Comparison of ENCODE assay signal across 19 cellular contexts in the genomic region with DNA sequence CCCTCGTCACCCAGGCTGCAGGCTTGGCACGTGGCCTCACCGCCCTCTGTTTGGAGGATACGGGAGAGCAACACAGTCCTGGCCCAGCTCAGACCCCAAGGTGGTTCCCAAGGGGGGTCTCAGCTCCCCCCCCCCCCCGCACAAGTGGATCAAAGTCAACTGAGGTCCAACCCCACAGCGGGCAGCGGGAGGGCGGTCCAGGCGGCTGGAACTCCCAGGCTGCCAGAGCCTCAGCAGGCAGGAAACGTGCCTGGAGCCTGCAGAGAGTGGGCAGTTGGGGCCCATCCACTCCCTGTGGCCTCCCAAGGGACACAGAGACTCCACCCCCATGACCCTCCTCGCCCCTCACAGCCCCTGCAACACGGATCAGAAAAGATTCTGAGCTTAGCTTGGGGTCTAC. TPM values are rescaled to one million over a fixed set of nuclear protein-coding genes. Genes with fewer than 3 reads are reported as not detected.
"Had no signal": no experiment of that assay in that cellular context is flagged by ENCODE, and none has a peak within 500 bp of the region (broad histone marks: within the 10 kb centered on the region; RNA-seq: fewer than 3 reads in every experiment).

No MANE protein-coding gene starts in this region.

- H3K9me3 Mint-ChIP-seq: activated CD4-positive, alpha-beta T cell treated with anti-CD3 and anti-CD28 coated beads, Interleukin-2, amount 10 ng/mL, durations not matched to agents 7 days and 5 days; activated naive CD4-positive, alpha-beta T cell treated with anti-CD3 and anti-CD28 coated beads, Interleukin-2, amount 10 ng/mL, durations not matched to agents 7 days and 5 days; naive B cell; neural progenitor cell; stimulated activated naive B cell treated with anti-CD40 and anti-IgM and Interleukin-4, amounts not matched to agents 10 μg/mL and 1 μg/mL and 100 μg/mL, for 72 hours had no signal

- H3K27me3 Mint-ChIP-seq: activated CD4-positive, alpha-beta T cell treated with anti-CD3 and anti-CD28 coated beads, Interleukin-2, amount 10 ng/mL, durations not matched to agents 7 days and 5 days; activated naive CD4-positive, alpha-beta T cell treated with anti-CD3 and anti-CD28 coated beads, Interleukin-2, amount 10 ng/mL, durations not matched to agents 7 days and 5 days; naive B cell; stimulated activated naive B cell treated with anti-CD40 and anti-IgM and Interleukin-4, amounts not matched to agents 10 μg/mL and 1 μg/mL and 100 μg/mL, for 72 hours had no signal

- H3K9me3 ChIP-seq: ascending aorta, breast epithelium, heart left ventricle, left lung, psoas muscle, right lobe of liver, upper lobe of right lung had no signal

- H3K27ac Mint-ChIP-seq: activated naive CD4-positive, alpha-beta T cell treated with anti-CD3 and anti-CD28 coated beads, Interleukin-2, amount 10 ng/mL, durations not matched to agents 7 days and 5 days; neural progenitor cell; stimulated activated naive B cell treated with anti-CD40 and anti-IgM and Interleukin-4, amounts not matched to agents 10 μg/mL and 1 μg/mL and 100 μg/mL, for 72 hours had no signal

- ATAC-seq: heart left ventricle; stimulated activated naive B cell treated with anti-CD40 and anti-IgM and Interleukin-4, amounts not matched to agents 10 μg/mL and 1 μg/mL and 100 μg/mL, for 72 hours had no signal

- H2AFZ ChIP-seq: neural progenitor cell had no signal

- H3K4me2 ChIP-seq: neural progenitor cell had no signal

- H3K4me1 ChIP-seq: psoas muscle had no signal

- H3K36me3 Mint-ChIP-seq: naive B cell, neural progenitor cell had no signal

- H3K36me3 ChIP-seq: breast epithelium, neural progenitor cell, right lobe of liver, upper lobe of right lung had no signal

- H3K4me1 Mint-ChIP-seq: neural progenitor cell had no signal

- H3K27me3 ChIP-seq: ascending aorta, breast epithelium, heart left ventricle, left lung, neural progenitor cell, right lobe of liver, upper lobe of right lung had no signal

- H3K4me3 Mint-ChIP-seq: activated CD4-positive, alpha-beta T cell treated with anti-CD3 and anti-CD28 coated beads, Interleukin-2, amount 10 ng/mL, durations not matched to agents 7 days and 5 days; activated naive CD4-positive, alpha-beta T cell treated with anti-CD3 and anti-CD28 coated beads, Interleukin-2, amount 10 ng/mL, durations not matched to agents 7 days and 5 days; neural progenitor cell; stimulated activated naive B cell treated with anti-CD40 and anti-IgM and Interleukin-4, amounts not matched to agents 10 μg/mL and 1 μg/mL and 100 μg/mL, for 72 hours had no signal

- H3K9ac ChIP-seq: neural progenitor cell had no signal

- DNase-seq: activated CD8-positive, alpha-beta memory T cell treated with anti-CD3 and anti-CD28 coated beads for 24 hours; activated CD8-positive, alpha-beta memory T cell treated with anti-CD3 and anti-CD28 coated beads, Interleukin-2, amount 50 U/mL, for 48 hours; activated effector memory CD4-positive, alpha-beta T cell treated with Interleukin-2 at 50 U/mL for 16 hours; cerebellar nuclear complex; cortex of kidney; heart left ventricle; left lung; naive B cell; psoas muscle; stimulated activated CD4-positive, alpha-beta T cell treated with anti-CD3 and anti-CD28 coated beads, Interleukin-4, amount 100 ng/mL, for 4 hours; stimulated activated naive B cell treated with anti-CD40 and anti-IgM and Interleukin-4, amounts not matched to agents 10 μg/mL and 1 μg/mL and 100 μg/mL, for 72 hours; T-helper 9 cell; upper lobe of right lung had no signal

- H3K27ac ChIP-seq: ascending aorta, breast epithelium, left lung, neural progenitor cell, psoas muscle, right lobe of liver, upper lobe of right lung had no signal

- H3K4me3 ChIP-seq: ascending aorta, breast epithelium, heart left ventricle, left lung, neural progenitor cell, psoas muscle, right lobe of liver, upper lobe of right lung had no signal

RNA-seq across cellular contexts. Expression of a gene that starts 55.2 kb away (rescaled TPM):
- total RNA-seq: ascending aorta had no signal
